Comparison of ENCODE assay signal across 7 cellular contexts in genomic region chr15:55197362-55197705, GRCh38. TPM values are rescaled to one million over a fixed set of nuclear protein-coding genes. Genes with fewer than 3 reads are reported as not detected.
DNase-seq lines count a peak whose midpoint lies in the region; ATAC-seq lines count a peak whose summit lies in the region.

No MANE protein-coding gene starts in this region.

- 0% methylated on average over 2 of the region's 10 CpGs; no CpG with 5 or more reads in 1 of the 2 experiments for WGBS in mesodermal cell (ENCODE audit: insufficient coverage in 2 of 2), 2 experiments

- H3K36me3 ChIP-seq in mesodermal cell (ENCODE audit: control insufficient read depth, insufficient read depth, low read length), result peaks cover 16% of the 10 kb centered on the region

- no peaks in the 10 kb centered on the region for H3K9me3 ChIP-seq in mesodermal cell (ENCODE audit: control insufficient read depth, low read length)

- H3K27ac ChIP-seq in angular gyrus (ENCODE audit: low read depth, low read length), result peak overlapping the region; percentile 78
- H3K27ac ChIP-seq in mesodermal cell (ENCODE audit: low read depth, low read length, severe bottlenecking), result peak overlapping the region; percentile 97

- ATAC-seq in GM19035 (IDR thresholded peaks at IDR 0.05; ENCODE audit: unreplicated experiment) (peak; percentile 23), HG02981 (IDR thresholded peaks at IDR 0.05; ENCODE audit: unreplicated experiment) (peak; percentile 9)

- peak overlapping the region; percentile 85 for H3K4me3 ChIP-seq in mesodermal cell (ENCODE audit: extremely low read depth, insufficient read depth, low read length, poor library complexity, severe bottlenecking)

- H3K4me1 ChIP-seq in mesodermal cell (ENCODE audit: control insufficient read depth, insufficient read depth, low read length, poor library complexity, severe bottlenecking), result peaks cover 12% of the 10 kb centered on the region

- no peak for DNase-seq in cortex of kidney (lab: John Stamatoyannopoulos, UW)
- no peak for DNase-seq in 8988T
- no peak for DNase-seq in COLO829 (ENCODE audit: low spot score)

RNA-seq across cellular contexts. Expression of gene RSL24D1, which starts 0.6 kb away (rescaled TPM):
- polyA plus RNA-seq in mesodermal cell (2013, experiment 1 of 2), result 104 TPM
- 127 TPM for polyA plus RNA-seq in mesodermal cell (2013, experiment 2 of 2)
